8 cellular contexts compared by ENCODE assay signal in the genomic region with DNA sequence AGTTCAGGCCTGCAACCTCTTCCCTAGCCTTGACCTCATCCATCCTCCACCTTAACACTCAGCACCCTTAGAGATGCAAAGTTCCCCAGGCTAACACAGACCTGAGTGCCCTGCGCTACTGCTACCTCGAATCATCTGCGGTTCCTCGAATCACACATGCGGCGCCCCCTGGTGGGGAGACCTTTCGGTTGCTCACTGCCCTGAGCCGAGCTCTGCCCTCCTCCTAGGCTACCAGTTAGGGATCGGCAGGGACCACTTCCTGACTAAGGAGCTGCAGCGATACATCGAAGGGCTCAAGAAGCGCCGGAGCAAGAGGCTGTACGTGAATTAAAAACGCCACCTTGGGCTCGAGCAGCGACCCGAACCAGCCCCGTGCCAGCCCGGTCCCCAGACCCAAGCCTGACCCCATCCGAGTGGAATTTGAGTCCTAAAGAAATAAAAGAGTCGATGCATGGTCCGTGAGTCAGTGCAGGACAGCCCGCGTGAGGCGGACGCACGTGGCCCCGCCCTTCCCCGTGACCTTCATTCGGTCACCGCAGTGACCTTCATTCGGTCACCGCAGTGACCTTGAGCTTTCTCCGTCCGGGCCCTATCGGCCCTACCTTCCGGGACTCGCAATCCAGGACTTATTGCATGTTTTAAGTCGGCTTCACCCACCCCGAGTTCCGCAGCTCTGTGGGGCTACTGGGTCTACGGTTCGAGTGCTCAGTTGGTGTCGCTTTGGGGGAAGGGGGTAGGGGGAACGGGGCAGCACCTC. TPM values are rescaled to one million over a fixed set of nuclear protein-coding genes. Genes with fewer than 3 reads are reported as not detected.
A peak's percentile ranks its signal among the peaks of the same experiment; 100 is the strongest.
DNase-seq lines count a peak whose midpoint lies in the region; ATAC-seq and TF ChIP-seq lines count a peak whose summit lies in the region.

No MANE protein-coding gene starts in this region.

- H3K4me3 ChIP-seq in DND-41 (ENCODE audit: low read depth in 1 of 2, low read length in 2 of 2) (peak overlapping the region; percentile 39 to 78; a peak in 3 of 4 replicates), fibroblast of lung (replicated peaks in 1 of 4; ENCODE audit: control extremely low read depth in 1 of 4, insufficient read depth in 1 of 4, low read depth in 3 of 4, low read length in 4 of 4) (peak overlapping the region; percentile 41 to 76 (median 65))
- H3K4me3 ChIP-seq in naive thymus-derived CD4-positive, alpha-beta T cell (ENCODE audit: low read length), result peak overlapping the region; percentile 97

- peaks cover 19% of the 10 kb centered on the region for H3K27me3 Mint-ChIP-seq in activated T-helper 1 cell treated with anti-CD3 and anti-CD28 coated beads, Interleukin-12 subunit alpha, Interleukin-12 subunit beta, Interleukin-2, Interleukin-4 antibody, amounts not matched to agents 30 ng/mL and 10 ng/mL and 1 ng/mL, durations not matched to agents 14 hours and 24 hours and 36 hours (ENCODE audit: insufficient read depth)
- peaks cover 13 to 29% (median 16%) of the 10 kb centered on the region in 5 donors for H3K27me3 Mint-ChIP-seq in naive thymus-derived CD4-positive, alpha-beta T cell
- H3K27me3 Mint-ChIP-seq in stimulated activated naive B cell treated with anti-CD40 and anti-IgM and Interleukin-4, amounts not matched to agents 10 μg/mL and 1 μg/mL and 100 μg/mL, for 72 hours, result peaks cover 19 to 29% of the 10 kb centered on the region in 2 donors

- ATAC-seq in DND-41 (ENCODE audit: insufficient read depth, low read depth) (peak; percentile 69), GM21737 (IDR thresholded peaks at IDR 0.05; ENCODE audit: unreplicated experiment) (peak; percentile 16)
- peak; percentile 40 for ATAC-seq in naive thymus-derived CD4-positive, alpha-beta T cell
- ATAC-seq in stimulated activated naive B cell treated with anti-CD40 and anti-IgM and Interleukin-4, amounts not matched to agents 10 μg/mL and 1 μg/mL and 100 μg/mL, for 72 hours (replicated peaks), result peak; percentile 53 to 54

- no peaks in the 10 kb centered on the region for H3K9me3 Mint-ChIP-seq in activated T-helper 1 cell treated with anti-CD3 and anti-CD28 coated beads, Interleukin-12 subunit alpha, Interleukin-12 subunit beta, Interleukin-2, Interleukin-4 antibody, amounts not matched to agents 30 ng/mL and 10 ng/mL and 1 ng/mL, durations not matched to agents 14 hours and 24 hours and 36 hours
- H3K9me3 Mint-ChIP-seq in naive thymus-derived CD4-positive, alpha-beta T cell, result peaks cover 0 to 2% (median 0%) of the 10 kb centered on the region in 11 donors
- no peaks in the 10 kb centered on the region for H3K9me3 Mint-ChIP-seq in stimulated activated naive B cell treated with anti-CD40 and anti-IgM and Interleukin-4, amounts not matched to agents 10 μg/mL and 1 μg/mL and 100 μg/mL, for 72 hours

- H3K36me3 Mint-ChIP-seq in activated T-helper 1 cell treated with anti-CD3 and anti-CD28 coated beads, Interleukin-12 subunit alpha, Interleukin-12 subunit beta, Interleukin-2, Interleukin-4 antibody, amounts not matched to agents 30 ng/mL and 10 ng/mL and 1 ng/mL, durations not matched to agents 14 hours and 24 hours and 36 hours (ENCODE audit: low read depth), result peaks cover 10% of the 10 kb centered on the region
- H3K36me3 Mint-ChIP-seq in naive thymus-derived CD4-positive, alpha-beta T cell, result peaks cover 0 to 8% (median 0%) of the 10 kb centered on the region in 5 donors
- peaks cover 12 to 13% of the 10 kb centered on the region in 2 donors for H3K36me3 Mint-ChIP-seq in stimulated activated naive B cell treated with anti-CD40 and anti-IgM and Interleukin-4, amounts not matched to agents 10 μg/mL and 1 μg/mL and 100 μg/mL, for 72 hours

- peak; percentile 95 for DNase-seq in DND-41
- peak; percentile 92 to 97 for DNase-seq in Kasumi-1 (lab: John Stamatoyannopoulos, UW)
- peak; percentile 93 for DNase-seq in RKO (ENCODE audit: low spot score)
- DNase-seq in activated T-helper 1 cell treated with anti-CD3 and anti-CD28 coated beads, Interleukin-12 subunit alpha, Interleukin-12 subunit beta, Interleukin-2, Interleukin-4 antibody, amounts not matched to agents 30 ng/mL and 10 ng/mL and 1 ng/mL, durations not matched to agents 14 hours and 24 hours and 36 hours (ENCODE audit: low spot score), result peak; percentile 86
- DNase-seq in fibroblast of lung (ENCODE audit: low read depth in 2 of 2), result peak; percentile 78 to 90
- DNase-seq in naive thymus-derived CD4-positive, alpha-beta T cell, result peak; percentile 79 to 95 (median 90)
- peak; percentile 86 for DNase-seq in stimulated activated naive B cell treated with anti-CD40 and anti-IgM and Interleukin-4, amounts not matched to agents 10 μg/mL and 1 μg/mL and 100 μg/mL, for 72 hours

- POLR2A ChIA-PET in naive thymus-derived CD4-positive, alpha-beta T cell (lab: Charles Lee), result interaction anchor here (0.5 to 6.3 kb wide), 22 partner anchors 13 to 466 kb away, joined by 3 to 102 read pairs (median 4); a partner anchor contains a TSS

- H3K9me3 ChIP-seq in DND-41 (ENCODE audit: insufficient read depth, low read length, severe bottlenecking) (no peaks in the 10 kb centered on the region), fibroblast of lung (ENCODE audit: control insufficient read depth, insufficient read depth, low read depth, low read length) (no peaks in the 10 kb centered on the region)
- H3K9me3 ChIP-seq in naive thymus-derived CD4-positive, alpha-beta T cell (ENCODE audit: control insufficient read depth in 2 of 3, low read length in 3 of 3), result no peaks in the 10 kb centered on the region

- peak; percentile 99 for TF ChIP-seq CTCF in DND-41 (IDR thresholded peaks at IDR 0.05; ENCODE audit: borderline replicate concordance, extremely low read depth, low read length, poor library complexity, severe bottlenecking)
- peak; percentile 81 to 84 for TF ChIP-seq CTCF in fibroblast of lung (conservative IDR thresholded peaks at IDR 0.05 in 1 of 2, IDR thresholded peaks at IDR 0.05 in 1 of 2; ENCODE audit: low read depth in 1 of 2, low read length in 2 of 2)

- H3K4me1 ChIP-seq in DND-41 (ENCODE audit: insufficient read depth, low read length), result peaks cover 43% of the 10 kb centered on the region
- peaks cover 10% of the 10 kb centered on the region for H3K4me1 ChIP-seq in fibroblast of lung (ENCODE audit: control insufficient read depth, extremely low read depth, insufficient read depth, low read length)
- peaks cover 28 to 32% of the 10 kb centered on the region in 2 donors for H3K4me1 ChIP-seq in naive thymus-derived CD4-positive, alpha-beta T cell (ENCODE audit: control insufficient read depth in 2 of 2, insufficient read depth in 2 of 2, low read length in 2 of 2)

- peak overlapping the region; percentile 95 for H3K27ac ChIP-seq in DND-41 (ENCODE audit: low read length)
- peak overlapping the region; percentile 87 for H3K27ac ChIP-seq in fibroblast of lung (ENCODE audit: insufficient read depth, low read length)
- H3K27ac ChIP-seq in naive thymus-derived CD4-positive, alpha-beta T cell (ENCODE audit: low read depth, low read length), result peak overlapping the region; percentile 91

- H3K27ac Mint-ChIP-seq in activated T-helper 1 cell treated with anti-CD3 and anti-CD28 coated beads, Interleukin-12 subunit alpha, Interleukin-12 subunit beta, Interleukin-2, Interleukin-4 antibody, amounts not matched to agents 30 ng/mL and 10 ng/mL and 1 ng/mL, durations not matched to agents 14 hours and 24 hours and 36 hours, result peak overlapping the region; percentile 98
- peak overlapping the region; percentile 81 to 98 (median 95) for H3K27ac Mint-ChIP-seq in naive thymus-derived CD4-positive, alpha-beta T cell
- peak overlapping the region; percentile 99 for H3K27ac Mint-ChIP-seq in stimulated activated naive B cell treated with anti-CD40 and anti-IgM and Interleukin-4, amounts not matched to agents 10 μg/mL and 1 μg/mL and 100 μg/mL, for 72 hours

- H2AFZ ChIP-seq in DND-41 (ENCODE audit: low read depth, low read length) (peak overlapping the region; percentile 89), fibroblast of lung (ENCODE audit: low read length) (peak overlapping the region; percentile 48)

- H3K9ac ChIP-seq in DND-41 (ENCODE audit: low read depth, low read length) (peak overlapping the region; percentile 84), fibroblast of lung (ENCODE audit: insufficient read depth, low read length) (peak overlapping the region; percentile 55)

- CTCF ChIA-PET in naive thymus-derived CD4-positive, alpha-beta T cell (lab: Charles Lee), result interaction anchor here (0.6 to 5.8 kb wide), 18 partner anchors 13 to 303 kb away, joined by 3 to 165 read pairs (median 5); a partner anchor contains a TSS

- H3K4me1 Mint-ChIP-seq in activated T-helper 1 cell treated with anti-CD3 and anti-CD28 coated beads, Interleukin-12 subunit alpha, Interleukin-12 subunit beta, Interleukin-2, Interleukin-4 antibody, amounts not matched to agents 30 ng/mL and 10 ng/mL and 1 ng/mL, durations not matched to agents 14 hours and 24 hours and 36 hours (ENCODE audit: low read depth), result peaks cover 18% of the 10 kb centered on the region
- peaks cover 25 to 43% (median 34%) of the 10 kb centered on the region in 7 donors for H3K4me1 Mint-ChIP-seq in naive thymus-derived CD4-positive, alpha-beta T cell
- peaks cover 33 to 48% of the 10 kb centered on the region in 2 donors for H3K4me1 Mint-ChIP-seq in stimulated activated naive B cell treated with anti-CD40 and anti-IgM and Interleukin-4, amounts not matched to agents 10 μg/mL and 1 μg/mL and 100 μg/mL, for 72 hours

- intact Hi-C loops in activated T-helper 1 cell treated with anti-CD3 and anti-CD28 coated beads, Interleukin-12 subunit alpha, Interleukin-12 subunit beta, Interleukin-2, Interleukin-4 antibody, amounts not matched to agents 30 ng/mL and 10 ng/mL and 1 ng/mL, durations not matched to agents 14 hours and 24 hours and 36 hours (cut with micrococcal nuclease), result loop anchor here (1.0 to 2.0 kb wide), 13 partner anchors 13 to 466 kb away; a partner anchor contains a TSS
- intact Hi-C loops in naive thymus-derived CD4-positive, alpha-beta T cell (cut with micrococcal nuclease), result loop anchor here (1.0 to 5.0 kb wide), 16 partner anchors 13 to 958 kb away; a partner anchor contains a TSS

- H3K79me2 ChIP-seq in DND-41 (ENCODE audit: insufficient read depth, low read length) (peaks cover 29% of the 10 kb centered on the region), fibroblast of lung (ENCODE audit: control insufficient read depth, insufficient read depth, low read length) (peaks cover 3% of the 10 kb centered on the region)

- H3K4me3 Mint-ChIP-seq in activated T-helper 1 cell treated with anti-CD3 and anti-CD28 coated beads, Interleukin-12 subunit alpha, Interleukin-12 subunit beta, Interleukin-2, Interleukin-4 antibody, amounts not matched to agents 30 ng/mL and 10 ng/mL and 1 ng/mL, durations not matched to agents 14 hours and 24 hours and 36 hours, result peak overlapping the region; percentile 91
- H3K4me3 Mint-ChIP-seq in naive thymus-derived CD4-positive, alpha-beta T cell, result peak overlapping the region; percentile 89 to 98 (median 94)
- peak overlapping the region; percentile 92 to 100 for H3K4me3 Mint-ChIP-seq in stimulated activated naive B cell treated with anti-CD40 and anti-IgM and Interleukin-4, amounts not matched to agents 10 μg/mL and 1 μg/mL and 100 μg/mL, for 72 hours

- H3K4me2 ChIP-seq in DND-41 (ENCODE audit: insufficient read depth, low read length) (peak overlapping the region; percentile 93), fibroblast of lung (ENCODE audit: extremely low read depth, insufficient read depth, low read length) (peak overlapping the region; percentile 77)

- peaks cover 2% of the 10 kb centered on the region for H3K27me3 ChIP-seq in DND-41 (ENCODE audit: insufficient read depth, low read length, poor library complexity)
- peaks cover 6% of the 10 kb centered on the region for H3K27me3 ChIP-seq in fibroblast of lung (ENCODE audit: control insufficient read depth, insufficient read depth, low read length)
- peaks cover 0 to 13% of the 10 kb centered on the region in 2 donors for H3K27me3 ChIP-seq in naive thymus-derived CD4-positive, alpha-beta T cell (ENCODE audit: control insufficient read depth in 2 of 2, insufficient read depth in 2 of 2, low read length in 2 of 2)

- H4K20me1 ChIP-seq in DND-41 (ENCODE audit: insufficient read depth, low read length), result peaks cover 23% of the 10 kb centered on the region
- H4K20me1 ChIP-seq in fibroblast of lung (ENCODE audit: control insufficient read depth, extremely low read depth, insufficient read depth, low read length), result no peaks in the 10 kb centered on the region

- H3K36me3 ChIP-seq in DND-41 (ENCODE audit: insufficient read depth, low read length) (peaks cover 14% of the 10 kb centered on the region), fibroblast of lung (ENCODE audit: control insufficient read depth, insufficient read depth, low read length) (peaks cover 2% of the 10 kb centered on the region)
- H3K36me3 ChIP-seq in naive thymus-derived CD4-positive, alpha-beta T cell (ENCODE audit: control insufficient read depth in 2 of 3, insufficient read depth in 3 of 3, low read length in 3 of 3), result no peaks in the 10 kb centered on the region

RNA-seq across cellular contexts. Expression of a gene that starts 0.8 kb away (rescaled TPM):
- 64.4 and 67.3 TPM in 2 replicates for total RNA-seq in activated T-helper 1 cell treated with anti-CD3 and anti-CD28 coated beads, Interleukin-12 subunit alpha, Interleukin-12 subunit beta, Interleukin-2, Interleukin-4 antibody, amounts not matched to agents 30 ng/mL and 10 ng/mL and 1 ng/mL, durations not matched to agents 14 hours and 24 hours and 36 hours
- total RNA-seq in fibroblast of lung, result 32.4 and 32.5 TPM in 2 replicates
- 6.7 and 8.1 TPM in 2 replicates for polyA plus RNA-seq in fibroblast of lung
- 9.7 and 15.2 TPM in 2 replicates for polyA plus RNA-seq in fibroblast of lung (2012)
- 5.5 and 9.3 TPM in 2 replicates for polyA minus RNA-seq in fibroblast of lung (ENCODE audit: low replicate concordance)
- total RNA-seq in naive thymus-derived CD4-positive, alpha-beta T cell, result 10 to 100 TPM; 23.7 to 42.0 (median 27.9) TPM
- polyA plus RNA-seq in naive thymus-derived CD4-positive, alpha-beta T cell, result 10 to 100 TPM in 1 of 2 donors, 1 to 10 TPM in 1; 5.3 to 12.9 TPM

RNA-seq across cellular contexts. Expression of a gene that starts 4.3 kb away (rescaled TPM):
- 0.47 TPM in 1 of 2 replicates, not detected in the other for total RNA-seq in activated T-helper 1 cell treated with anti-CD3 and anti-CD28 coated beads, Interleukin-12 subunit alpha, Interleukin-12 subunit beta, Interleukin-2, Interleukin-4 antibody, amounts not matched to agents 30 ng/mL and 10 ng/mL and 1 ng/mL, durations not matched to agents 14 hours and 24 hours and 36 hours
- 0.33 and 1.0 TPM in 2 replicates for total RNA-seq in fibroblast of lung
- polyA plus RNA-seq in fibroblast of lung, result 0.09 TPM in 1 of 2 replicates, not detected in the other
- not detected in 2 replicates for polyA plus RNA-seq in fibroblast of lung (2012)
- not detected in 2 replicates for polyA minus RNA-seq in fibroblast of lung (ENCODE audit: low replicate concordance)
- total RNA-seq in naive thymus-derived CD4-positive, alpha-beta T cell, result under 1 TPM in 1 of 5 experiments, not detected in 4; 0.60 TPM
- polyA plus RNA-seq in naive thymus-derived CD4-positive, alpha-beta T cell, result not detected

RNA-seq across cellular contexts. Expression of a gene that starts 12.9 kb away (rescaled TPM):
- total RNA-seq in activated T-helper 1 cell treated with anti-CD3 and anti-CD28 coated beads, Interleukin-12 subunit alpha, Interleukin-12 subunit beta, Interleukin-2, Interleukin-4 antibody, amounts not matched to agents 30 ng/mL and 10 ng/mL and 1 ng/mL, durations not matched to agents 14 hours and 24 hours and 36 hours, result 307 and 312 TPM in 2 replicates
- total RNA-seq in fibroblast of lung, result 248 and 255 TPM in 2 replicates
- polyA plus RNA-seq in fibroblast of lung, result 161 and 222 TPM in 2 replicates
- 265 and 320 TPM in 2 replicates for polyA plus RNA-seq in fibroblast of lung (2012)
- polyA minus RNA-seq in fibroblast of lung (ENCODE audit: low replicate concordance), result 54.4 and 59.5 TPM in 2 replicates
- total RNA-seq in naive thymus-derived CD4-positive, alpha-beta T cell, result 100 to 1,000 TPM in 4 of 5 experiments, 10 to 100 TPM in 1; 90.9 to 208 (median 152) TPM
- polyA plus RNA-seq in naive thymus-derived CD4-positive, alpha-beta T cell, result 100 to 1,000 TPM; 527 to 613 TPM

RNA-seq across cellular contexts. Expression of a gene that starts 13.4 kb away (rescaled TPM):
- total RNA-seq in activated T-helper 1 cell treated with anti-CD3 and anti-CD28 coated beads, Interleukin-12 subunit alpha, Interleukin-12 subunit beta, Interleukin-2, Interleukin-4 antibody, amounts not matched to agents 30 ng/mL and 10 ng/mL and 1 ng/mL, durations not matched to agents 14 hours and 24 hours and 36 hours, result 0.16 and 0.29 TPM in 2 replicates
- total RNA-seq in fibroblast of lung, result under 0.01 TPM in 1 of 2 replicates, not detected in the other
- not detected in 2 replicates for polyA plus RNA-seq in fibroblast of lung
- polyA plus RNA-seq in fibroblast of lung (2012), result not detected in 2 replicates
- polyA minus RNA-seq in fibroblast of lung (ENCODE audit: low replicate concordance), result not detected in 2 replicates
- under 1 TPM in 1 of 5 experiments, not detected in 4; 0.42 TPM for total RNA-seq in naive thymus-derived CD4-positive, alpha-beta T cell
- not detected for polyA plus RNA-seq in naive thymus-derived CD4-positive, alpha-beta T cell

RNA-seq across cellular contexts. Expression of a gene that starts 13.4 kb away (rescaled TPM):
- 89.0 and 100 TPM in 2 replicates for total RNA-seq in activated T-helper 1 cell treated with anti-CD3 and anti-CD28 coated beads, Interleukin-12 subunit alpha, Interleukin-12 subunit beta, Interleukin-2, Interleukin-4 antibody, amounts not matched to agents 30 ng/mL and 10 ng/mL and 1 ng/mL, durations not matched to agents 14 hours and 24 hours and 36 hours
- total RNA-seq in fibroblast of lung, result 301 and 319 TPM in 2 replicates
- 311 and 431 TPM in 2 replicates for polyA plus RNA-seq in fibroblast of lung
- polyA plus RNA-seq in fibroblast of lung (2012), result 328 and 464 TPM in 2 replicates
- 73.1 and 198 TPM in 2 replicates for polyA minus RNA-seq in fibroblast of lung (ENCODE audit: low replicate concordance)
- 10 to 100 TPM; 41.4 to 99.2 (median 55.2) TPM for total RNA-seq in naive thymus-derived CD4-positive, alpha-beta T cell
- polyA plus RNA-seq in naive thymus-derived CD4-positive, alpha-beta T cell, result 100 to 1,000 TPM; 184 to 195 TPM

Comparison
In these comparisons a context has a peak if more than half of its experiments do, and no peak if none do; other contexts are left out.
1. Peak in every context shown above with its lines: DNase-seq, ATAC-seq, H3K4me3 ChIP-seq and H3K27ac ChIP-seq.
2. ATAC-seq: peak in every context shown above with its lines; median percentile 69 in DND-41; 54 in stimulated activated naive B cell treated with anti-CD40 and anti-IgM and Interleukin-4, amounts not matched to agents 10 μg/mL and 1 μg/mL and 100 μg/mL, for 72 hours; 40 in naive thymus-derived CD4-positive, alpha-beta T cell; 16 in GM21737.